ENCODE assay signal across 8 cellular contexts in genomic region chr10:90911133-90912048, GRCh38. TPM values are rescaled to one million over a fixed set of nuclear protein-coding genes. Genes with fewer than 3 reads are reported as not detected.
DNase-seq lines count a peak whose midpoint lies in the region; ATAC-seq and TF ChIP-seq lines count a peak whose summit lies in the region.
"Not testable (repeated sequence)": the region's sequence is repeated elsewhere in the genome, so short reads cannot be mapped to it uniquely, and the experiment has no call there.

No MANE protein-coding gene starts in this region.

- not testable (repeated sequence) for H3K4me1 ChIP-seq in upper lobe of left lung

- not testable (repeated sequence) for TF ChIP-seq EP300 in upper lobe of left lung (IDR thresholded peaks at IDR 0.05)

- H3K36me3 ChIP-seq in upper lobe of left lung = not testable (repeated sequence)

- DNase-seq in GM10266 (ENCODE audit: extremely low spot score) = peak; percentile 49
- DNase-seq in NCI-H1092 (lab: John Stamatoyannopoulos, UW) = peak; percentile 45
- peak; percentile 74 for DNase-seq in SK-MEL-5 (ENCODE audit: low read depth, low spot score)
- DNase-seq in activated effector memory CD4-positive, alpha-beta T cell treated with anti-CD3 and anti-CD28 coated beads, Interleukin-2, amount 50 U/mL, for 16 hours = peak; percentile 67
- peak; percentile 82 for DNase-seq in fibroblast of villous mesenchyme (ENCODE audit: low read depth)
- DNase-seq in nucleus accumbens (lab: John Stamatoyannopoulos, UW) = peak in 51 of 56 donors; percentile 1 to 79 (median 38)
- DNase-seq in upper lobe of left lung = peak in 1 of 2 donors; percentile 35

- in situ Hi-C loops in SK-MEL-5 (cut with HindIII; ENCODE audit: low pct_unique_long_range_greater_than_20kb, low sequenced_read_pairs) = not testable (repeated sequence)

- not testable (repeated sequence) for H3K27me3 ChIP-seq in upper lobe of left lung

- H3K4me3 ChIP-seq in fibroblast of villous mesenchyme (ENCODE audit: low read depth, low read length); upper lobe of left lung: not testable (repeated sequence)

- H3K27ac ChIP-seq in upper lobe of left lung = not testable (repeated sequence)

- TF ChIP-seq CTCF in GM10266 (IDR thresholded peaks at IDR 0.05; ENCODE audit: control insufficient read depth, insufficient read depth, low read depth, missing control alignments) (peak; percentile 77), fibroblast of villous mesenchyme (IDR thresholded peaks at IDR 0.05; ENCODE audit: insufficient read depth, low read depth, low read length) (peak; percentile 90), upper lobe of left lung (IDR thresholded peaks at IDR 0.05) (peak; percentile 57 to 82 (median 75))

- ATAC-seq in HG02571 (IDR thresholded peaks at IDR 0.05; ENCODE audit: unreplicated experiment) (peak; percentile 80), upper lobe of left lung (ENCODE audit: low FRiP score in 2 of 2) (peak; percentile 84 to 87)

- not testable (repeated sequence) for H3K9me3 ChIP-seq in upper lobe of left lung

- not testable (repeated sequence) for TF ChIP-seq POLR2A in upper lobe of left lung (IDR thresholded peaks at IDR 0.05)

- WGBS in upper lobe of left lung, 2 donors = 34 to 35% methylated on average over 12 of the region's 12 CpGs

RNA-seq across cellular contexts. Expression of gene ANKRD1, which starts 9.5 kb away (rescaled TPM):
- total RNA-seq in SK-MEL-5 (2014; rRNA removed; shearing (Covaris generic)) = not detected in 2 replicates
- polyA plus RNA-seq in SK-MEL-5 (2015; cell fraction: cytosol; rRNA removed) = not detected in 2 replicates
- polyA plus RNA-seq in SK-MEL-5 (2015; cell fraction: nucleus; rRNA removed) = not detected in 2 replicates
- total RNA-seq in fibroblast of villous mesenchyme (13.5 and 16.4 TPM in 2 replicates), upper lobe of left lung (100 to 1,000 TPM in 2 of 6 donors, 10 to 100 TPM in 3, not detected in 1; 28.0 to 223 (median 46.6) TPM)

RNA-seq across cellular contexts. Expression of gene RPP30, which starts 39.6 kb away (rescaled TPM):
- 57.8 and 58.4 TPM in 2 replicates for total RNA-seq in SK-MEL-5 (2014; rRNA removed; shearing (Covaris generic))
- 30.0 and 34.8 TPM in 2 replicates for polyA plus RNA-seq in SK-MEL-5 (2015; cell fraction: cytosol; rRNA removed)
- polyA plus RNA-seq in SK-MEL-5 (2015; cell fraction: nucleus; rRNA removed) = 43.6 and 62.7 TPM in 2 replicates
- 39.3 and 53.5 TPM in 2 replicates for total RNA-seq in fibroblast of villous mesenchyme
- total RNA-seq in upper lobe of left lung = 10 to 100 TPM in 5 of 6 donors, 1 to 10 TPM in 1; 9.9 to 28.8 (median 23.2) TPM

RNA-seq across cellular contexts. Expression of gene HTR7, which starts 53.6 kb away (rescaled TPM):
- 1.3 and 1.6 TPM in 2 replicates for total RNA-seq in SK-MEL-5 (2014; rRNA removed; shearing (Covaris generic))
- 2.0 and 2.8 TPM in 2 replicates for polyA plus RNA-seq in SK-MEL-5 (2015; cell fraction: cytosol; rRNA removed)
- 0.65 and 0.93 TPM in 2 replicates for polyA plus RNA-seq in SK-MEL-5 (2015; cell fraction: nucleus; rRNA removed)
- total RNA-seq in fibroblast of villous mesenchyme (0.86 and 2.3 TPM in 2 replicates), upper lobe of left lung (under 1 TPM in 3 of 6 donors, not detected in 3; 0.54 to 0.64 (median 0.59) TPM)
